12 cellular contexts compared by ENCODE assay signal in genomic region chr22:46263208-46263575, GRCh38. TPM values are rescaled to one million over a fixed set of nuclear protein-coding genes. Genes with fewer than 3 reads are reported as not detected.
DNase-seq lines count a peak whose midpoint lies in the region; ATAC-seq and TF ChIP-seq lines count a peak whose summit lies in the region.
"Had no signal": no experiment of that assay in that cellular context is flagged by ENCODE, and none has a peak within 500 bp of the region (broad histone marks: within the 10 kb centered on the region; RNA-seq: fewer than 3 reads in every experiment).

PKDREJ (minus strand) TSS chr22:46263343; CDS start chr22:46263322, 21 bp downstream.

- H3K4me1 Mint-ChIP-seq in CD8-positive, alpha-beta T cell (ENCODE audit: low read depth) = peaks cover 16% of the 10 kb centered on the region
- H3K4me1 Mint-ChIP-seq in activated CD8-positive, alpha-beta T cell treated with anti-CD3 and anti-CD28 coated beads, Interleukin-2, amount 10 ng/mL, durations not matched to agents 7 days and 5 days (ENCODE audit: low read depth) = peaks cover 12% of the 10 kb centered on the region

- ATAC-seq in CD8-positive, alpha-beta T cell = no peak
- no peak for ATAC-seq in activated CD8-positive, alpha-beta T cell treated with anti-CD3 and anti-CD28 coated beads, Interleukin-2, amount 10 ng/mL, durations not matched to agents 7 days and 5 days
- no peak for ATAC-seq in GM21367 (IDR thresholded peaks at IDR 0.05; ENCODE audit: unreplicated experiment)
- ATAC-seq in HG03175 (IDR thresholded peaks at IDR 0.05; ENCODE audit: unreplicated experiment) = no peak

- CTCF ChIA-PET in CD8-positive, alpha-beta T cell (lab: Charles Lee) = no interaction called here
- CTCF ChIA-PET in activated CD8-positive, alpha-beta T cell treated with anti-CD3 and anti-CD28 coated beads, Interleukin-2, amount 10 ng/mL, durations not matched to agents 7 days and 5 days (lab: Charles Lee) = no interaction called here

- intact Hi-C loops in CD8-positive, alpha-beta T cell (cut with DNase I, micrococcal nuclease) = no loop called here
- intact Hi-C loops in prostate gland (cut with DNase I) = no loop called here
- intact Hi-C loops in thyroid gland (cut with DNase I) = no loop called here

- TF ChIP-seq POLR2A in prostate gland (IDR thresholded peaks at IDR 0.05) = no peak
- no peak for TF ChIP-seq POLR2A in thyroid gland (IDR thresholded peaks at IDR 0.05)

- H3K4me1 ChIP-seq in CD8-positive, alpha-beta T cell (ENCODE audit: insufficient read depth, low read length) = peaks cover 3% of the 10 kb centered on the region
- H3K4me1 ChIP-seq in prostate gland (replicated peaks) = no peaks in the 10 kb centered on the region
- H3K4me1 ChIP-seq in thyroid gland = peaks cover 6 to 12% of the 10 kb centered on the region in 2 donors

- no peaks in the 10 kb centered on the region for H3K9me3 Mint-ChIP-seq in CD8-positive, alpha-beta T cell
- H3K9me3 Mint-ChIP-seq in activated CD8-positive, alpha-beta T cell treated with anti-CD3 and anti-CD28 coated beads, Interleukin-2, amount 10 ng/mL, durations not matched to agents 7 days and 5 days (ENCODE audit: insufficient read depth) = peaks cover 19% of the 10 kb centered on the region

- peaks cover 44% of the 10 kb centered on the region for H3K27me3 Mint-ChIP-seq in CD8-positive, alpha-beta T cell (ENCODE audit: low read depth)
- peaks cover 70% of the 10 kb centered on the region for H3K27me3 Mint-ChIP-seq in activated CD8-positive, alpha-beta T cell treated with anti-CD3 and anti-CD28 coated beads, Interleukin-2, amount 10 ng/mL, durations not matched to agents 7 days and 5 days (ENCODE audit: low read depth)

- H3K4me3 ChIP-seq in CD8-positive, alpha-beta T cell (ENCODE audit: low read depth, low read length) = no peak within 1 kb of the TSS
- H3K4me3 ChIP-seq in iPS-18c (ENCODE audit: insufficient read depth, low read depth, low read length) (peak within 1 kb of the TSS; percentile 20), prostate gland (peak within 1 kb of the TSS; percentile 19 to 37), thyroid gland (replicated peaks in 1 of 3) (peak within 1 kb of the TSS in 1 of 3 donors; percentile 12)

- H3K27me3 ChIP-seq in CD8-positive, alpha-beta T cell (ENCODE audit: insufficient read depth, low read length) = peaks cover 4% of the 10 kb centered on the region
- no peaks in the 10 kb centered on the region for H3K27me3 ChIP-seq in prostate gland (replicated peaks; ENCODE audit: insufficient read depth)
- no peaks in the 10 kb centered on the region for H3K27me3 ChIP-seq in thyroid gland

- peaks cover 3% of the 10 kb centered on the region for H3K36me3 Mint-ChIP-seq in CD8-positive, alpha-beta T cell
- peaks cover 25% of the 10 kb centered on the region for H3K36me3 Mint-ChIP-seq in activated CD8-positive, alpha-beta T cell treated with anti-CD3 and anti-CD28 coated beads, Interleukin-2, amount 10 ng/mL, durations not matched to agents 7 days and 5 days (ENCODE audit: low read depth)

- no peak within 1 kb of the TSS for H3K27ac Mint-ChIP-seq in CD8-positive, alpha-beta T cell
- no peak within 1 kb of the TSS for H3K27ac Mint-ChIP-seq in activated CD8-positive, alpha-beta T cell treated with anti-CD3 and anti-CD28 coated beads, Interleukin-2, amount 10 ng/mL, durations not matched to agents 7 days and 5 days
- H3K27ac Mint-ChIP-seq: activated CD4-positive, alpha-beta memory T cell treated with anti-CD3 and anti-CD28 coated beads for 36 hours had no signal

- POLR2A ChIA-PET in CD8-positive, alpha-beta T cell (lab: Charles Lee) = no interaction called here
- POLR2A ChIA-PET in activated CD8-positive, alpha-beta T cell treated with anti-CD3 and anti-CD28 coated beads, Interleukin-2, amount 10 ng/mL, durations not matched to agents 7 days and 5 days (lab: Charles Lee) = no interaction called here

- WGBS in prostate gland = 53% methylated on average over 18 of the region's 32 CpGs
- 100% methylated on average over 3 to 4 of the region's 32 CpGs for WGBS in thyroid gland, 2 donors

- TF ChIP-seq CTCF in CD8-positive, alpha-beta T cell (IDR thresholded peaks at IDR 0.05) = no peak
- TF ChIP-seq CTCF in prostate gland (IDR thresholded peaks at IDR 0.05) (no peak), thyroid gland (IDR thresholded peaks at IDR 0.05) (no peak)

- no peaks in the 10 kb centered on the region for H3K9me3 ChIP-seq in CD8-positive, alpha-beta T cell (ENCODE audit: low read length)
- H3K9me3 ChIP-seq in iPS-18c (ENCODE audit: control insufficient read depth, insufficient read depth, low read length) (peaks cover 11% of the 10 kb centered on the region), prostate gland (no peaks in the 10 kb centered on the region), thyroid gland (no peaks in the 10 kb centered on the region)
- H3K9me3 ChIP-seq: SK-N-SH had no signal

- no peaks in the 10 kb centered on the region for H3K36me3 ChIP-seq in CD8-positive, alpha-beta T cell (ENCODE audit: insufficient read depth, low read length)
- H3K36me3 ChIP-seq in prostate gland (no peaks in the 10 kb centered on the region), thyroid gland (no peaks in the 10 kb centered on the region)

- H3K27ac ChIP-seq in CD8-positive, alpha-beta T cell (ENCODE audit: low read depth, low read length) = no peak within 1 kb of the TSS
- H3K27ac ChIP-seq in prostate gland (no peak within 1 kb of the TSS), thyroid gland (no peak within 1 kb of the TSS)

- peak within 1 kb of the TSS; percentile 51 for H3K4me3 Mint-ChIP-seq in CD8-positive, alpha-beta T cell
- peak within 1 kb of the TSS; percentile 12 for H3K4me3 Mint-ChIP-seq in activated CD8-positive, alpha-beta T cell treated with anti-CD3 and anti-CD28 coated beads, Interleukin-2, amount 10 ng/mL, durations not matched to agents 7 days and 5 days

- DNase-seq in CD8-positive, alpha-beta T cell = no peak
- DNase-seq in activated CD8-positive, alpha-beta T cell treated with anti-CD3 and anti-CD28 coated beads, Interleukin-2, amount 10 ng/mL, durations not matched to agents 7 days and 5 days = no peak
- DNase-seq in prostate gland (ENCODE audit: low spot score) (no peak), thyroid gland (no peak), D341Med (ENCODE audit: low spot score) (no peak)
- DNase-seq: NCI-H524 treated with DMSO at 0.1 percent for 48 hours, SK-N-SH had no signal

RNA-seq across cellular contexts. Expression of gene PKDREJ, which starts in this region (rescaled TPM):
- not detected for total RNA-seq in CD8-positive, alpha-beta T cell
- not detected for total RNA-seq in activated CD8-positive, alpha-beta T cell treated with anti-CD3 and anti-CD28 coated beads, Interleukin-2, amount 10 ng/mL, durations not matched to agents 7 days and 5 days
- total RNA-seq in prostate gland = under 1 TPM in 1 of 2 donors, not detected in 1; 0.68 TPM
- total RNA-seq in thyroid gland = under 1 TPM in 3 of 4 donors, not detected in 1; 0.10 to 0.21 (median 0.11) TPM
- total RNA-seq: activated CD4-positive, alpha-beta memory T cell treated with anti-CD3 and anti-CD28 coated beads for 36 hours; epithelial cell of proximal tubule had no signal
